9 cellular contexts compared by ENCODE assay signal in genomic region chr16:56717532-56717931, GRCh38. TPM values are rescaled to one million over a fixed set of nuclear protein-coding genes. Genes with fewer than 3 reads are reported as not detected.
"Had no signal": no experiment of that assay in that cellular context is flagged by ENCODE, and none has a peak within 500 bp of the region (broad histone marks: within the 10 kb centered on the region; RNA-seq: fewer than 3 reads in every experiment).

No MANE protein-coding gene starts in this region.

RNA-seq across cellular contexts. Expression of gene MT1H, which starts 47.9 kb away (rescaled TPM):
- total RNA-seq: activated CD4-positive, alpha-beta memory T cell treated with anti-CD3 and anti-CD28 coated beads, Interleukin-2, amount 10 ng/mL, durations not matched to agents 7 days and 5 days; activated CD8-positive, alpha-beta memory T cell treated with anti-CD3 and anti-CD28 coated beads, Interleukin-2, amount 10 ng/mL, durations not matched to agents 7 days and 5 days; activated naive CD4-positive, alpha-beta T cell treated with anti-CD3 and anti-CD28 coated beads, Interleukin-2, amount 50 U/mL, for 72 hours; activated T-helper 17 cell treated with anti-CD3 and anti-CD28 coated beads, Interleukin-2, amount 50 U/mL, for 72 hours; astrocyte; breast epithelium; cardiac septum; cerebellum; T-helper 17 cell had no signal

RNA-seq across cellular contexts. Expression of gene MT1G, which starts 49.7 kb away (rescaled TPM):
- total RNA-seq: activated T-helper 17 cell treated with anti-CD3 and anti-CD28 coated beads, Interleukin-2, amount 50 U/mL, for 72 hours; astrocyte; cerebellum had no signal

RNA-seq across cellular contexts. Expression of gene MT1F, which starts 59.8 kb away (rescaled TPM):
- total RNA-seq: astrocyte had no signal
